8 cellular contexts compared by ENCODE assay signal in genomic region chr6:111605100-111605748, GRCh38. TPM values are rescaled to one million over a fixed set of nuclear protein-coding genes. Genes with fewer than 3 reads are reported as not detected.
DNase-seq lines count a peak whose midpoint lies in the region; ATAC-seq and TF ChIP-seq lines count a peak whose summit lies in the region.

No MANE protein-coding gene starts in this region.

- peaks cover 56% of the 10 kb centered on the region for H3K4me1 ChIP-seq in lower lobe of right lung

- TF ChIP-seq CTCF in WI38 (IDR thresholded peaks at IDR 0.05; ENCODE audit: low read depth, low read length) (no peak), lower lobe of right lung (IDR thresholded peaks at IDR 0.05) (no peak)

- ATAC-seq in GM21447 (IDR thresholded peaks at IDR 0.05; ENCODE audit: unreplicated experiment) (peak; percentile 22), lower lobe of right lung (peak; percentile 78 to 80)
- ATAC-seq in stimulated activated memory B cell treated with anti-CD40 and anti-IgM and Interleukin-4, amounts not matched to agents 10 μg/mL and 1 μg/mL and 100 μg/mL, for 72 hours: peak; percentile 56

- peak overlapping the region; percentile 96 for H3K4me3 Mint-ChIP-seq in stimulated activated memory B cell treated with anti-CD40 and anti-IgM and Interleukin-4, amounts not matched to agents 10 μg/mL and 1 μg/mL and 100 μg/mL, for 72 hours

- H3K9me3 ChIP-seq in lower lobe of right lung: no peaks in the 10 kb centered on the region

- H3K27ac ChIP-seq in lower lobe of right lung: peak overlapping the region; percentile 98

- peak overlapping the region; percentile 70 for H3K4me3 ChIP-seq in WI38 (ENCODE audit: low read depth, low read length)
- H3K4me3 ChIP-seq in lower lobe of right lung: peak overlapping the region; percentile 61

- H3K4me1 Mint-ChIP-seq in stimulated activated memory B cell treated with anti-CD40 and anti-IgM and Interleukin-4, amounts not matched to agents 10 μg/mL and 1 μg/mL and 100 μg/mL, for 72 hours: peaks cover 35% of the 10 kb centered on the region

- no peaks in the 10 kb centered on the region for H3K27me3 Mint-ChIP-seq in stimulated activated memory B cell treated with anti-CD40 and anti-IgM and Interleukin-4, amounts not matched to agents 10 μg/mL and 1 μg/mL and 100 μg/mL, for 72 hours

- H3K27me3 ChIP-seq in lower lobe of right lung (ENCODE audit: low read depth): no peaks in the 10 kb centered on the region

- H3K36me3 Mint-ChIP-seq in stimulated activated memory B cell treated with anti-CD40 and anti-IgM and Interleukin-4, amounts not matched to agents 10 μg/mL and 1 μg/mL and 100 μg/mL, for 72 hours: no peaks in the 10 kb centered on the region

- H3K36me3 ChIP-seq in lower lobe of right lung: no peaks in the 10 kb centered on the region

- DNase-seq in EL: peak; percentile 85
- DNase-seq in HS-5 (ENCODE audit: low read depth): peak; percentile 68
- DNase-seq in effector CD4-positive, alpha-beta T cell: peak; percentile 7
- peak; percentile 78 for DNase-seq in lower lobe of right lung
- DNase-seq in SHP77 (lab: John Stamatoyannopoulos, UW): no peak

- peak overlapping the region; percentile 94 for H3K27ac Mint-ChIP-seq in stimulated activated memory B cell treated with anti-CD40 and anti-IgM and Interleukin-4, amounts not matched to agents 10 μg/mL and 1 μg/mL and 100 μg/mL, for 72 hours

- H3K9me3 Mint-ChIP-seq in stimulated activated memory B cell treated with anti-CD40 and anti-IgM and Interleukin-4, amounts not matched to agents 10 μg/mL and 1 μg/mL and 100 μg/mL, for 72 hours: no peaks in the 10 kb centered on the region

- intact Hi-C loops in lower lobe of right lung (cut with DNase I): no loop called here

RNA-seq across cellular contexts. Expression of gene TRAF3IP2, which starts 0.5 kb away (rescaled TPM):
- total RNA-seq in lower lobe of right lung: 37.5 TPM

Comparison
In these comparisons a context has a peak if more than half of its experiments do, and no peak if none do; other contexts are left out.
1. DNase-seq: peak in EL (single experiment), HS-5 (single experiment), effector CD4-positive, alpha-beta T cell (single experiment) and lower lobe of right lung (single experiment); none in SHP77 (0 of 2).
2. ATAC-seq: peak in every context shown above with its lines; median percentile 79 in lower lobe of right lung; 56 in stimulated activated memory B cell treated with anti-CD40 and anti-IgM and Interleukin-4, amounts not matched to agents 10 μg/mL and 1 μg/mL and 100 μg/mL, for 72 hours; 22 in GM21447.